Comparison of ENCODE assay signal across 10 cellular contexts in genomic region chr9:121319394-121319780, GRCh38. TPM values are rescaled to one million over a fixed set of nuclear protein-coding genes. Genes with fewer than 3 reads are reported as not detected.
A peak's percentile ranks its signal among the peaks of the same experiment; 100 is the strongest.
DNase-seq lines count a peak whose midpoint lies in the region; ATAC-seq and TF ChIP-seq lines count a peak whose summit lies in the region.
"Had no signal": no experiment of that assay in that cellular context is flagged by ENCODE, and none has a peak within 500 bp of the region (broad histone marks: within the 10 kb centered on the region; RNA-seq: fewer than 3 reads in every experiment).

No MANE protein-coding gene starts in this region.

- H3K27ac ChIP-seq in SJCRH30 (peak overlapping the region; percentile 29; the same call in 1 of the 2 replicates), esophagus (ENCODE audit: low read depth in 2 of 2, low read length in 1 of 2) (peak overlapping the region; percentile 18 to 93), osteoblast (ENCODE audit: low read depth, low read length) (peak overlapping the region; percentile 79), thyroid gland (peak overlapping the region; percentile 80 to 91 (median 83))
- H3K27ac ChIP-seq: VCaP had no signal

- H3K36me3 ChIP-seq in SJCRH30 (no peaks in the 10 kb centered on the region), esophagus (ENCODE audit: control insufficient read depth in 2 of 2, insufficient read depth in 2 of 2, low read length in 1 of 2) (peaks cover 18 to 38% of the 10 kb centered on the region in 2 donors), osteoblast (ENCODE audit: insufficient read depth, low read length) (peaks cover 75% of the 10 kb centered on the region), thyroid gland (peaks cover 31 to 55% of the 10 kb centered on the region in 2 donors)

- peak in 1 of 2 experiments; percentile 34 for DNase-seq in SJCRH30
- no peak for DNase-seq in osteoblast (ENCODE audit: insufficient read length, low spot score, missing footprints)
- DNase-seq in thyroid gland: no peak
- no peak for DNase-seq in left lobe of liver (ENCODE audit: low spot score)
- DNase-seq in NCI-H82 (lab: John Stamatoyannopoulos, UW): no peak

- no peak overlapping the region for H3K4me2 ChIP-seq in osteoblast (ENCODE audit: insufficient read depth, low read length)

- H3K79me2 ChIP-seq in osteoblast (ENCODE audit: insufficient read depth, low read length): peaks cover 1% of the 10 kb centered on the region

- H3K9me3 ChIP-seq in SJCRH30 (replicated peaks) (no peaks in the 10 kb centered on the region), esophagus (ENCODE audit: control insufficient read depth in 2 of 2, insufficient read depth in 1 of 2, low read depth in 1 of 2, low read length in 1 of 2) (peaks cover 0 to 1% of the 10 kb centered on the region in 2 donors), osteoblast (ENCODE audit: low read depth, low read length) (no peaks in the 10 kb centered on the region), thyroid gland (no peaks in the 10 kb centered on the region)

- TF ChIP-seq CTCF in osteoblast (IDR thresholded peaks at IDR 0.05; ENCODE audit: extremely low read depth, low read depth, low read length): no peak
- no peak for TF ChIP-seq CTCF in thyroid gland (IDR thresholded peaks at IDR 0.05)

- H2AFZ ChIP-seq in osteoblast (ENCODE audit: low read length): no peak overlapping the region

- no peaks in the 10 kb centered on the region for H4K20me1 ChIP-seq in osteoblast (ENCODE audit: insufficient read depth, low read length)

- H3K4me3 ChIP-seq in SJCRH30: no peak overlapping the region
- no peak overlapping the region for H3K4me3 ChIP-seq in esophagus (ENCODE audit: low read depth in 1 of 2, low read length in 2 of 2)
- no peak overlapping the region for H3K4me3 ChIP-seq in osteoblast (ENCODE audit: insufficient read depth, low read length)
- H3K4me3 ChIP-seq in thyroid gland (replicated peaks in 1 of 3): no peak overlapping the region
- H3K4me3 ChIP-seq: K562, lung had no signal

- WGBS in esophagus, 2 donors: 88 to 89% methylated on average over 5 of the region's 5 CpGs
- 89 to 92% methylated on average over 5 of the region's 5 CpGs for WGBS in thyroid gland, 2 donors

- no peaks in the 10 kb centered on the region for H3K27me3 ChIP-seq in SJCRH30
- no peaks in the 10 kb centered on the region for H3K27me3 ChIP-seq in esophagus (ENCODE audit: control insufficient read depth in 1 of 2, insufficient read depth in 2 of 2, low read length in 2 of 2)
- H3K27me3 ChIP-seq in osteoblast (ENCODE audit: insufficient read depth, low read length): no peaks in the 10 kb centered on the region
- H3K27me3 ChIP-seq in thyroid gland: no peaks in the 10 kb centered on the region

- intact Hi-C loops in thyroid gland (cut with DNase I): loop anchor here (5.0 kb wide), 2 partner anchors 78 to 107 kb away; no protein-coding TSS in a partner anchor

- no peak for TF ChIP-seq POLR2A in thyroid gland (IDR thresholded peaks at IDR 0.05)

- H3K4me1 ChIP-seq in SJCRH30 (peaks cover 9% of the 10 kb centered on the region), esophagus (ENCODE audit: control insufficient read depth in 2 of 2, insufficient read depth in 2 of 2, low read length in 1 of 2) (peaks cover 2 to 6% of the 10 kb centered on the region in 2 donors), osteoblast (ENCODE audit: insufficient read depth, low read length) (peaks cover 23% of the 10 kb centered on the region), thyroid gland (peaks cover 29 to 56% of the 10 kb centered on the region in 2 donors)

- ATAC-seq in left lobe of liver: no peak
- no peak for ATAC-seq in GM18909 (IDR thresholded peaks at IDR 0.05; ENCODE audit: poor library complexity, unreplicated experiment)

RNA-seq across cellular contexts. Expression of gene STOM, which starts 50.7 kb away (rescaled TPM):
- total RNA-seq in SJCRH30 (2014; rRNA removed; shearing (Covaris generic)): 31.6 and 32.8 TPM in 2 replicates
- 10 to 100 TPM; 46.3 to 64.7 TPM for polyA plus RNA-seq in esophagus
- total RNA-seq in osteoblast (114 and 146 TPM in 2 replicates), thyroid gland (100 to 1,000 TPM; 104 to 275 (median 142) TPM), left lobe of liver (217 TPM)

RNA-seq across cellular contexts. Expression of gene GSN, which starts 51.4 kb away (rescaled TPM):
- 43.4 and 44.1 TPM in 2 replicates for total RNA-seq in SJCRH30 (2014; rRNA removed; shearing (Covaris generic))
- polyA plus RNA-seq in esophagus: 100 to 1,000 TPM; 198 to 418 TPM
- total RNA-seq in osteoblast: 372 and 405 TPM in 2 replicates
- total RNA-seq in thyroid gland: 1,000 to 10,000 TPM; 1,151 to 1,624 (median 1,443) TPM
- 30.8 TPM for total RNA-seq in left lobe of liver

Comparison
In these comparisons a context has a peak if more than half of its experiments do, and no peak if none do; other contexts are left out.
1. H3K27ac ChIP-seq: peak in every context shown above with its lines; median percentile 83 in thyroid gland; 79 in osteoblast; 56 in esophagus; 29 in SJCRH30.